In genomic region chr1:72284398-72285073, GRCh38 we compare ENCODE assay signal across 8 cellular contexts. TPM values are rescaled to one million over a fixed set of nuclear protein-coding genes. Genes with fewer than 3 reads are reported as not detected.
DNase-seq lines count a peak whose midpoint lies in the region; ATAC-seq and TF ChIP-seq lines count a peak whose summit lies in the region.

No MANE protein-coding gene starts in this region.

- no peak for TF ChIP-seq CTCF in left lung (IDR thresholded peaks at IDR 0.05)

- H3K27ac ChIP-seq in left lung = peak overlapping the region; percentile 81 to 91

- intact Hi-C loops in left lung (cut with DNase I) = no loop called here

- no peaks in the 10 kb centered on the region for H3K36me3 ChIP-seq in left lung

- peaks cover 0 to 15% of the 10 kb centered on the region in 2 donors for H3K4me1 ChIP-seq in left lung

- in situ Hi-C loops in G401 (cut with HindIII; ENCODE audit: low sequenced_read_pairs) = no loop called here

- ATAC-seq in GM21526 (IDR thresholded peaks at IDR 0.05; ENCODE audit: low FRiP score, unreplicated experiment) = peak; percentile 45
- peak; percentile 38 for ATAC-seq in left lung
- peak; percentile 70 for ATAC-seq in stimulated activated naive CD8-positive, alpha-beta T cell treated with anti-CD3 and anti-CD28 coated beads, Interleukin-15, Interleukin-2, amounts not matched to agents 100 U/mL and 50 U/mL, for 24 hours

- H3K4me3 ChIP-seq in left lung = peak overlapping the region; percentile 39 to 64

- peaks cover 0 to 28% of the 10 kb centered on the region in 2 donors for H3K27me3 ChIP-seq in left lung

- H3K9me3 ChIP-seq in left lung = no peaks in the 10 kb centered on the region

- peak; percentile 85 for DNase-seq in G401 (ENCODE audit: low spot score)
- peak; percentile 5 for DNase-seq in HPDE6-E6E7 (ENCODE audit: extremely low spot score)
- DNase-seq in RPMI7951 (ENCODE audit: low read depth) = peak; percentile 81
- peak; percentile 89 for DNase-seq in dedifferentiated amniotic fluid mesenchymal stem cell (ENCODE audit: extremely low spot score)
- peak in 1 of 2 donors; percentile 47 for DNase-seq in left lung
- peak; percentile 27 for DNase-seq in stimulated activated naive CD8-positive, alpha-beta T cell treated with anti-CD3 and anti-CD28 coated beads, Interleukin-15, Interleukin-2, amounts not matched to agents 100 U/mL and 50 U/mL, for 24 hours
- no peak for DNase-seq in stimulated activated naive CD4-positive, alpha-beta T cell treated with Interleukin-2 at 50 U/mL for 16 hours (lab: John Stamatoyannopoulos, UW)

RNA-seq across cellular contexts. Expression of gene NEGR1, which starts 2.2 kb away (rescaled TPM):
- total RNA-seq in G401 (2014; rRNA removed; shearing (Covaris generic)) = 0.03 and 0.06 TPM in 2 replicates
- 5.3 and 8.2 TPM in 2 replicates for total RNA-seq in RPMI7951 (2014; rRNA removed; shearing (Covaris generic))
- 1 to 10 TPM; 3.7 to 5.7 TPM for total RNA-seq in left lung
